In genomic region chr1:200741808-200742207, GRCh38 we compare ENCODE assay signal across 11 cellular contexts. TPM values are rescaled to one million over a fixed set of nuclear protein-coding genes. Genes with fewer than 3 reads are reported as not detected.
DNase-seq lines count a peak whose midpoint lies in the region; ATAC-seq, FAIRE-seq and TF ChIP-seq lines count a peak whose summit lies in the region.
"Had no signal": no experiment of that assay in that cellular context is flagged by ENCODE, and none has a peak within 500 bp of the region (broad histone marks: within the 10 kb centered on the region; RNA-seq: fewer than 3 reads in every experiment).

No MANE protein-coding gene starts in this region.

- no peak overlapping the region for H2AFZ ChIP-seq in keratinocyte (ENCODE audit: control insufficient read depth, low read length)

- FAIRE-seq in keratinocyte (lab: Jason Lieb, UNC): peak; percentile 23

- POLR2A ChIA-PET in WTC11 (lab: Charles Lee): no interaction called here

- H3K9ac ChIP-seq in keratinocyte (ENCODE audit: control insufficient read depth, extremely low read depth, insufficient read depth, low read length): peak overlapping the region; percentile 75

- no peaks in the 10 kb centered on the region for H3K9me3 ChIP-seq in keratinocyte (ENCODE audit: control insufficient read depth, low read depth, low read length)
- no peaks in the 10 kb centered on the region for H3K9me3 ChIP-seq in suprapubic skin
- H3K9me3 ChIP-seq in adrenal gland (replicated peaks in 1 of 3): no peaks in the 10 kb centered on the region

- peak overlapping the region; percentile 92 for H3K4me3 Mint-ChIP-seq in activated naive CD4-positive, alpha-beta T cell treated with anti-CD3 and anti-CD28 coated beads, Interleukin-2, amount 50 U/mL, for 24 hours
- H3K4me3 Mint-ChIP-seq in WTC11: peak overlapping the region; percentile 99

- H3K4me1 ChIP-seq in keratinocyte (ENCODE audit: control insufficient read depth, extremely low read depth, insufficient read depth, low read length) (peaks cover 21% of the 10 kb centered on the region), suprapubic skin (peaks cover 53% of the 10 kb centered on the region), adrenal gland (replicated peaks in 1 of 2) (peaks cover 23 to 61% of the 10 kb centered on the region in 2 donors)

- H3K79me2 ChIP-seq in keratinocyte (ENCODE audit: control insufficient read depth, insufficient read depth, low read length): peaks cover 70% of the 10 kb centered on the region

- H3K4me2 ChIP-seq in keratinocyte (ENCODE audit: control insufficient read depth, extremely low read depth, insufficient read depth, low read depth, low read length): peak overlapping the region; percentile 83

- dilution Hi-C loops in keratinocyte (cut with MboI; ENCODE audit: extremely low pct_ligation_motif_present, low sequenced_read_pairs): no loop called here

- no peaks in the 10 kb centered on the region for H3K27me3 Mint-ChIP-seq in activated naive CD4-positive, alpha-beta T cell treated with anti-CD3 and anti-CD28 coated beads, Interleukin-2, amount 50 U/mL, for 24 hours
- H3K27me3 Mint-ChIP-seq in WTC11 (ENCODE audit: low read depth): peaks cover 4% of the 10 kb centered on the region

- peaks cover 60% of the 10 kb centered on the region for H3K4me1 Mint-ChIP-seq in activated naive CD4-positive, alpha-beta T cell treated with anti-CD3 and anti-CD28 coated beads, Interleukin-2, amount 50 U/mL, for 24 hours
- peaks cover 40% of the 10 kb centered on the region for H3K4me1 Mint-ChIP-seq in WTC11

- H3K27me3 ChIP-seq in keratinocyte (ENCODE audit: control insufficient read depth, extremely low read depth, insufficient read depth, low read length): no peaks in the 10 kb centered on the region
- H3K27me3 ChIP-seq in suprapubic skin: no peaks in the 10 kb centered on the region
- H3K27me3 ChIP-seq in adrenal gland: no peaks in the 10 kb centered on the region

- H3K4me3 ChIP-seq in keratinocyte (ENCODE audit: control insufficient read depth in 2 of 3, extremely low read depth in 1 of 3, insufficient read depth in 2 of 3, low read depth in 1 of 3, low read length in 3 of 3): peak overlapping the region; percentile 61 to 100 (median 72)
- peak overlapping the region; percentile 94 for H3K4me3 ChIP-seq in suprapubic skin
- peak overlapping the region in 1 of 4 donors; percentile 95 for H3K4me3 ChIP-seq in adrenal gland

- H3K27ac ChIP-seq in keratinocyte (ENCODE audit: control insufficient read depth, insufficient read depth, low read length): peak overlapping the region; percentile 68
- no peak overlapping the region for H3K27ac ChIP-seq in suprapubic skin
- H3K27ac ChIP-seq in adrenal gland: no peak overlapping the region
- H3K27ac ChIP-seq: HL-60 had no signal

- DNase-seq in activated naive CD4-positive, alpha-beta T cell treated with Interleukin-2 at 50 U/mL for 16 hours: no peak
- no peak for DNase-seq in WTC11 (ENCODE audit: low spot score)
- no peak for DNase-seq in keratinocyte (ENCODE audit: low read depth, low spot score)
- DNase-seq in suprapubic skin (ENCODE audit: low spot score in 2 of 2): no peak
- no peak for DNase-seq in adrenal gland
- no peak for DNase-seq in activated CD8-positive, alpha-beta memory T cell treated with anti-CD3 and anti-CD28 coated beads, Interleukin-2, amount 50 U/mL, for 48 hours
- DNase-seq in SIG-M5 treated with dmso at 0.1 percent for 504 hours (lab: John Stamatoyannopoulos, UW; ENCODE audit: unreplicated experiment): no peak
- DNase-seq: NK-92 treated with Interleukin-12 subunit alpha and Interleukin-12 subunit beta, amount 100 ng/mL, for 24 hours; occipital lobe had no signal

- peaks cover 4% of the 10 kb centered on the region for H3K36me3 Mint-ChIP-seq in activated naive CD4-positive, alpha-beta T cell treated with anti-CD3 and anti-CD28 coated beads, Interleukin-2, amount 50 U/mL, for 24 hours
- peaks cover 4% of the 10 kb centered on the region for H3K36me3 Mint-ChIP-seq in WTC11

- CTCF ChIA-PET in WTC11 (lab: Charles Lee): no interaction called here

- ATAC-seq in WTC11: no peak

- peaks cover 4% of the 10 kb centered on the region for H4K20me1 ChIP-seq in keratinocyte (ENCODE audit: control insufficient read depth, extremely low read depth, insufficient read depth, low read length)

- TF ChIP-seq CTCF in WTC11 (IDR thresholded peaks at IDR 0.05) (no peak), keratinocyte (optimal IDR thresholded peaks at IDR 0.05 in 1 of 3, IDR thresholded peaks at IDR 0.05 in 1 of 3, conservative IDR thresholded peaks at IDR 0.05 in 1 of 3; ENCODE audit: extremely low read depth in 1 of 3, insufficient read depth in 2 of 3, low read length in 3 of 3) (no peak), suprapubic skin (IDR thresholded peaks at IDR 0.05) (no peak), adrenal gland (IDR thresholded peaks at IDR 0.05) (no peak)

- no peaks in the 10 kb centered on the region for H3K9me3 Mint-ChIP-seq in activated naive CD4-positive, alpha-beta T cell treated with anti-CD3 and anti-CD28 coated beads, Interleukin-2, amount 50 U/mL, for 24 hours
- H3K9me3 Mint-ChIP-seq in WTC11: 0 out of 2 replicates have a peak, but pooled peaks cover 3% of the 10 kb centered on the region

- no peak overlapping the region for H3K27ac Mint-ChIP-seq in activated naive CD4-positive, alpha-beta T cell treated with anti-CD3 and anti-CD28 coated beads, Interleukin-2, amount 50 U/mL, for 24 hours
- H3K27ac Mint-ChIP-seq in WTC11: no peak overlapping the region

- H3K36me3 ChIP-seq in keratinocyte (ENCODE audit: control insufficient read depth in 2 of 2, extremely low read depth in 1 of 2, insufficient read depth in 2 of 2, low read length in 2 of 2): peaks cover 0 to 6% of the 10 kb centered on the region in 2 experiments
- H3K36me3 ChIP-seq in suprapubic skin: no peaks in the 10 kb centered on the region
- no peaks in the 10 kb centered on the region for H3K36me3 ChIP-seq in adrenal gland (replicated peaks in 1 of 2)

- WGBS in suprapubic skin: 13% methylated on average over 2 of the region's 2 CpGs
- WGBS in adrenal gland, 4 donors: 15 to 21% (median 18%) methylated on average over 2 of the region's 2 CpGs

- TF ChIP-seq POLR2A in suprapubic skin (IDR thresholded peaks at IDR 0.05) (no peak), adrenal gland (IDR thresholded peaks at IDR 0.05) (no peak)

- no peak for TF ChIP-seq EP300 in suprapubic skin (IDR thresholded peaks at IDR 0.05)

- intact Hi-C loops in adrenal gland (cut with DNase I): loop anchor here in 1 of 2 donors (10.0 kb wide), 1 partner anchor 53 kb away; no protein-coding TSS in a partner anchor

- H3K9me1 ChIP-seq in keratinocyte (ENCODE audit: control insufficient read depth, extremely low read depth, insufficient read depth, low read length): no peaks in the 10 kb centered on the region

TF ChIP-seq in WTC11, 78 proteins besides CTCF, POLR2A, EP300 and RAD21 (continues in another document):
- TF ChIP-seq ZNF512 (CRISPR knock-in tag; IDR thresholded peaks at IDR 0.05; ENCODE audit: borderline replicate concordance) (no peak), SMAD4 (CRISPR knock-in tag; IDR thresholded peaks at IDR 0.05) (no peak), USF1 (CRISPR knock-in tag; IDR thresholded peaks at IDR 0.05) (no peak), NR1H2 (CRISPR knock-in tag; IDR thresholded peaks at IDR 0.05) (no peak)

RNA-seq across cellular contexts. Expression of gene CAMSAP2, which starts 3.1 kb away (rescaled TPM):
- total RNA-seq in WTC11 (2021): 18.1 to 20.7 TPM (median 19.0 TPM) in 3 replicates
- polyA plus RNA-seq in keratinocyte: 28.9 to 47.8 TPM (median 38.2 TPM) in 3 replicates
- polyA plus RNA-seq in keratinocyte (2011; ENCODE audit: low read depth): 76.4 TPM
- polyA plus RNA-seq in keratinocyte (2011; cell fraction: cytosol; rRNA removed): 23.1 and 45.8 TPM in 2 replicates
- polyA plus RNA-seq in keratinocyte (2011; cell fraction: nucleus; rRNA removed): 52.8 and 62.3 TPM in 2 replicates
- 38.7 and 42.8 TPM in 2 replicates for polyA plus RNA-seq in keratinocyte (2012; ENCODE audit: low replicate concordance)
- 28.0 to 91.3 TPM (median 69.4 TPM) in 3 replicates for polyA minus RNA-seq in keratinocyte
- 44.1 TPM for polyA minus RNA-seq in keratinocyte (2011; cell fraction: cytosol; rRNA and poly(A)+ RNA removed)
- polyA minus RNA-seq in keratinocyte (2011; cell fraction: nucleus; rRNA and poly(A)+ RNA removed): 64.9 and 170 TPM in 2 replicates
- total RNA-seq in suprapubic skin: 10 to 100 TPM; 26.5 to 47.4 (median 33.3) TPM
- total RNA-seq in adrenal gland: 10 to 100 TPM; 22.3 to 62.6 (median 33.0) TPM
- 10 to 100 TPM; 22.6 to 35.6 (median 24.2) TPM for polyA plus RNA-seq in adrenal gland
